ENCODE assay signal across 1 cellular context in genomic region chr5:154058055-154059038, GRCh38.
TF ChIP-seq lines count a peak whose summit lies in the region.

No MANE protein-coding gene starts in this region.

TF ChIP-seq in HEK293, 187 proteins besides CTCF, POLR2A, EP300 and RAD21 (continued from another document):
- TF ChIP-seq, protein P1, sequence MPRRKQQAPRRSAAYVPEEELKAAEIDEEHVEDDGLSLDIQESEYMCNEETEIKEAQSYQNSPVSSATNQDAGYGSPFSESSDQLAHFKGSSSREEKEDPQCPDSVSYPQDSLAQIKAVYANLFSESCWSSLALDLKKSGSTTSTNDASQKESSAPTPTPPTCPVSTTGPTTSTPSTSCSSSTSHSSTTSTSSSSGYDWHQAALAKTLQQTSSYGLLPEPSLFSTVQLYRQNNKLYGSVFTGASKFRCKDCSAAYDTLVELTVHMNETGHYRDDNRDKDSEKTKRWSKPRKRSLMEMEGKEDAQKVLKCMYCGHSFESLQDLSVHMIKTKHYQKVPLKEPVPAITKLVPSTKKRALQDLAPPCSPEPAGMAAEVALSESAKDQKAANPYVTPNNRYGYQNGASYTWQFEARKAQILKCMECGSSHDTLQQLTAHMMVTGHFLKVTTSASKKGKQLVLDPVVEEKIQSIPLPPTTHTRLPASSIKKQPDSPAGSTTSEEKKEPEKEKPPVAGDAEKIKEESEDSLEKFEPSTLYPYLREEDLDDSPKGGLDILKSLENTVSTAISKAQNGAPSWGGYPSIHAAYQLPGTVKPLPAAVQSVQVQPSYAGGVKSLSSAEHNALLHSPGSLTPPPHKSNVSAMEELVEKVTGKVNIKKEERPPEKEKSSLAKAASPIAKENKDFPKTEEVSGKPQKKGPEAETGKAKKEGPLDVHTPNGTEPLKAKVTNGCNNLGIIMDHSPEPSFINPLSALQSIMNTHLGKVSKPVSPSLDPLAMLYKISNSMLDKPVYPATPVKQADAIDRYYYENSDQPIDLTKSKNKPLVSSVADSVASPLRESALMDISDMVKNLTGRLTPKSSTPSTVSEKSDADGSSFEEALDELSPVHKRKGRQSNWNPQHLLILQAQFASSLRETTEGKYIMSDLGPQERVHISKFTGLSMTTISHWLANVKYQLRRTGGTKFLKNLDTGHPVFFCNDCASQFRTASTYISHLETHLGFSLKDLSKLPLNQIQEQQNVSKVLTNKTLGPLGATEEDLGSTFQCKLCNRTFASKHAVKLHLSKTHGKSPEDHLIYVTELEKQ (tag by site-specific recombination; IDR thresholded peaks at IDR 0.05; ENCODE audit: borderline replicate concordance), result peak; percentile 46; the same call in 1 of the 2 replicates
